Comparison of ENCODE assay signal across 8 cellular contexts in the genomic region with DNA sequence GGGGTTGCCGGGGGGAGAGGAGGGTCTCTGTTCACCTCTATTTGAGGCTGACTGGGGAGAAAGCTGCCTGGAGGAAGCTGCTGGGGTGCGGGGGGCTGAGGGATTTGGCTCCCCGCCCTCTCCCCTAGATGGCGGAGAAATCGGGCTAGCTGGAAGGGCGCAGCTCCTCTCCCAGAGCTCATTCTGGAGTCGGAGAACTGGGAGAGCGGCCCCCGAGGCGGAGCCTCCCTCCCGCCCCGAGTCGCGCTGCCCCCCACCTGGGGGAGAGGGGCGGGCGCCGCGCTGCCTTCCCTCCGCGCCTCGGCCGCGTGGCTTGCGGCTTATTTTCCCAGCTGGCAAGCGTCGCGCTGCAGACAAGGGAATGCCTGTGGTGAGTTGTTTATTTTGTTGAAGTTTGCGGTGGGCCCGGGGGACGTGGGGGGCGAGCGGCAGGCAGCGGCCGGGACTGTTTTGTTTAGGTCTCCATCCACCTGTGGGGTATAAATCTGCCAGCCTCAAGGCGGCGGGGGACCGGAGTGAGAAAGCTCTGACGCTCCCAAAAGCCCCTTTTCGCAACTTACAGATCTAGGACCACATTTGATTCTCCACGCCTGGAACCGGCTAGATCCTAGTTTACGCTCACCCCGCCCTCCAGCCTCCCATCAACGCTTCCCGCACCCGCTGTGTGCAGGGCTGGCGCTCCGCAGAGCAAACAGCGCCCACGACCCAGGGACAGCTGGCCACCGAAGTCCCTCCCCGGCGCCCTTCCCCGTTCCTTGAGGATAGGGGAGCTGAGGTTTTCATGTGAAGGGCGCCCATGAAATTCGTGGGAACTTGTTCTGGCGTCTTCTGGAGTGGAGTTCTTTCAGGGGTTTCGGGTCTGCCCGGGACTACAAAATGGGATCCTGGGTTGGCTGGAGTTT. TPM values are rescaled to one million over a fixed set of nuclear protein-coding genes. Genes with fewer than 3 reads are reported as not detected.
DNase-seq lines count a peak whose midpoint lies in the region; ATAC-seq and TF ChIP-seq lines count a peak whose summit lies in the region.

No MANE protein-coding gene starts in this region.

- 0 to 1% (median 0%) methylated on average over 51 to 59 of the region's 59 CpGs for WGBS in ovary, 3 donors

- no peaks in the 10 kb centered on the region for H3K36me3 Mint-ChIP-seq in activated naive CD8-positive, alpha-beta T cell treated with anti-CD3 and anti-CD28 coated beads for 36 hours

- no peak for TF ChIP-seq POLR2A in ovary (IDR thresholded peaks at IDR 0.05)

- H3K27me3 ChIP-seq in cardiac muscle cell (peaks cover 29% of the 10 kb centered on the region), ovary (no peaks in the 10 kb centered on the region)

- peak overlapping the region; percentile 88 for H3K4me3 Mint-ChIP-seq in activated naive CD8-positive, alpha-beta T cell treated with anti-CD3 and anti-CD28 coated beads for 36 hours

- DNase-seq in NCI-H524 (lab: John Stamatoyannopoulos, UW) (peak; percentile 53 to 59), NCI-H524 treated with DMSO at 0.1 percent for 48 hours (lab: John Stamatoyannopoulos, UW) (no peak), NCI-H446 treated with DMSO at 0.1 percent for 48 hours (lab: John Stamatoyannopoulos, UW) (peak; percentile 30), cardiac muscle cell (ENCODE audit: low read depth in 1 of 2, low spot score in 1 of 2) (peak; percentile 35 to 51), ovary (peak; percentile 20 to 68 (median 50)), GDM1 (lab: John Stamatoyannopoulos, UW) (no peak)
- peak; percentile 32 for DNase-seq in activated naive CD8-positive, alpha-beta T cell treated with anti-CD3 and anti-CD28 coated beads for 36 hours

- TF ChIP-seq CTCF in cardiac muscle cell (IDR thresholded peaks at IDR 0.05; ENCODE audit: low read depth, low read length), result no peak
- TF ChIP-seq CTCF in ovary (IDR thresholded peaks at IDR 0.05), result peak in 1 of 3 donors; percentile 31

- peaks cover 7% of the 10 kb centered on the region for H3K4me1 ChIP-seq in cardiac muscle cell (ENCODE audit: low read depth)
- no peaks in the 10 kb centered on the region for H3K4me1 ChIP-seq in ovary (ENCODE audit: insufficient read depth)

- no peak for TF ChIP-seq EP300 in ovary (IDR thresholded peaks at IDR 0.05)

- H3K9me3 ChIP-seq in cardiac muscle cell (ENCODE audit: low read depth), result no peaks in the 10 kb centered on the region
- no peaks in the 10 kb centered on the region for H3K9me3 ChIP-seq in ovary

- peaks cover 39% of the 10 kb centered on the region for H3K27me3 Mint-ChIP-seq in activated naive CD8-positive, alpha-beta T cell treated with anti-CD3 and anti-CD28 coated beads for 36 hours

- H3K4me1 Mint-ChIP-seq in activated naive CD8-positive, alpha-beta T cell treated with anti-CD3 and anti-CD28 coated beads for 36 hours, result peaks cover 34% of the 10 kb centered on the region

- no peak for ATAC-seq in HG02981 (IDR thresholded peaks at IDR 0.05; ENCODE audit: unreplicated experiment)

- H3K4me3 ChIP-seq in cardiac muscle cell (peak overlapping the region; percentile 37), ovary (peak overlapping the region; percentile 44)

- H3K27ac Mint-ChIP-seq in activated naive CD8-positive, alpha-beta T cell treated with anti-CD3 and anti-CD28 coated beads for 36 hours, result peak overlapping the region; percentile 69

- no peaks in the 10 kb centered on the region for H3K9me3 Mint-ChIP-seq in activated naive CD8-positive, alpha-beta T cell treated with anti-CD3 and anti-CD28 coated beads for 36 hours

- H3K27ac ChIP-seq in cardiac muscle cell (no peak overlapping the region), ovary (peak overlapping the region; percentile 26 to 73)

- H3K36me3 ChIP-seq in cardiac muscle cell, result no peaks in the 10 kb centered on the region
- no peaks in the 10 kb centered on the region for H3K36me3 ChIP-seq in ovary

- intact Hi-C loops in ovary (cut with DNase I), result loop anchor here in 1 of 4 donors (5.0 kb wide), 1 partner anchor 158 kb away; a partner anchor contains a TSS

RNA-seq across cellular contexts. Expression of a gene that starts 4.0 kb away (rescaled TPM):
- total RNA-seq in activated naive CD8-positive, alpha-beta T cell treated with anti-CD3 and anti-CD28 coated beads for 36 hours, result 1 to 10 TPM; 4.3 to 4.9 TPM
- total RNA-seq in cardiac muscle cell, result 15.6 and 18.4 TPM in 2 replicates
- 7.1 and 7.6 TPM in 2 replicates for polyA plus RNA-seq in cardiac muscle cell
- 10 to 100 TPM; 17.3 to 40.3 (median 26.4) TPM for total RNA-seq in ovary
- 10 to 100 TPM; 14.5 to 28.3 TPM for polyA plus RNA-seq in ovary

Comparison
In these comparisons a context has a peak if more than half of its experiments do, and no peak if none do; other contexts are left out.
1. DNase-seq: peak in NCI-H524 (2 of 2), NCI-H446 treated with DMSO at 0.1 percent for 48 hours (single experiment), activated naive CD8-positive, alpha-beta T cell treated with anti-CD3 and anti-CD28 coated beads for 36 hours (single experiment), cardiac muscle cell (2 of 2) and ovary (5 of 5); none in NCI-H524 treated with DMSO at 0.1 percent for 48 hours (single experiment) and GDM1 (single experiment).